In genomic region chr13:75365724-75366173, GRCh38 we compare ENCODE assay signal across 8 cellular contexts.
A peak's percentile ranks its signal among the peaks of the same experiment; 100 is the strongest.
DNase-seq lines count a peak whose midpoint lies in the region; ATAC-seq, FAIRE-seq and TF ChIP-seq lines count a peak whose summit lies in the region.

No MANE protein-coding gene starts in this region.

- no peaks in the 10 kb centered on the region for H3K36me3 ChIP-seq in gastroesophageal sphincter

- TF ChIP-seq EP300 in gastroesophageal sphincter (IDR thresholded peaks at IDR 0.05), result no peak

- no peaks in the 10 kb centered on the region for H3K27me3 ChIP-seq in gastroesophageal sphincter

- in situ Hi-C loops in astrocyte of the spinal cord (cut with HindIII; ENCODE audit: low sequenced_read_pairs), result no loop called here

- H3K27ac ChIP-seq in gastroesophageal sphincter, result peak overlapping the region in 1 of 4 donors; percentile 13

- peaks cover 0 to 3% (median 0%) of the 10 kb centered on the region in 5 donors for H3K27me3 Mint-ChIP-seq in naive thymus-derived CD8-positive, alpha-beta T cell

- no peaks in the 10 kb centered on the region for H3K36me3 Mint-ChIP-seq in naive thymus-derived CD8-positive, alpha-beta T cell

- FAIRE-seq in GM18507 (lab: Jason Lieb, UNC), result peak; percentile 94

- ATAC-seq in GM21737 (IDR thresholded peaks at IDR 0.05; ENCODE audit: unreplicated experiment) (peak; percentile 85), gastroesophageal sphincter (no peak)
- no peak for ATAC-seq in naive thymus-derived CD8-positive, alpha-beta T cell

- DNase-seq in GM18507 (ENCODE audit: extremely low spot score, insufficient read length, low read depth), result no peak
- peak; percentile 30 to 54 for DNase-seq in Kasumi-1 (lab: John Stamatoyannopoulos, UW)
- DNase-seq in astrocyte of the spinal cord (ENCODE audit: low read depth, low spot score), result peak; percentile 84
- DNase-seq in pons (ENCODE audit: low spot score), result peak; percentile 42
- DNase-seq in SHP77 treated with DMSO at 0.1 percent for 48 hours (lab: John Stamatoyannopoulos, UW), result no peak
- DNase-seq in naive thymus-derived CD8-positive, alpha-beta T cell, result no peak

- no peak overlapping the region for H3K27ac Mint-ChIP-seq in naive thymus-derived CD8-positive, alpha-beta T cell

- H3K4me1 ChIP-seq in gastroesophageal sphincter, result peaks cover 5 to 54% (median 6%) of the 10 kb centered on the region in 3 donors

- H3K9me3 Mint-ChIP-seq in naive thymus-derived CD8-positive, alpha-beta T cell, result no peaks in the 10 kb centered on the region

- no peak for TF ChIP-seq POLR2A in gastroesophageal sphincter (IDR thresholded peaks at IDR 0.05)

- TF ChIP-seq CTCF in astrocyte of the spinal cord (IDR thresholded peaks at IDR 0.05; ENCODE audit: low read depth, low read length) (no peak), gastroesophageal sphincter (IDR thresholded peaks at IDR 0.05) (peak in 1 of 4 experiments; percentile 28)

- H3K4me1 Mint-ChIP-seq in naive thymus-derived CD8-positive, alpha-beta T cell, result peaks cover 0 to 15% (median under 1%) of the 10 kb centered on the region in 4 donors

- peak overlapping the region; percentile 8 for H3K4me3 ChIP-seq in astrocyte of the spinal cord (ENCODE audit: low read depth, low read length)
- H3K4me3 ChIP-seq in gastroesophageal sphincter, result no peak overlapping the region

- no peaks in the 10 kb centered on the region for H3K9me3 ChIP-seq in gastroesophageal sphincter

- peak overlapping the region in 1 of 10 donors; percentile 30 for H3K4me3 Mint-ChIP-seq in naive thymus-derived CD8-positive, alpha-beta T cell

- WGBS in gastroesophageal sphincter (ENCODE audit: low coverage in 1 of 2), 2 donors, result 64 to 66% methylated on average over 5 of the region's 5 CpGs

- POLR2A ChIA-PET in naive thymus-derived CD8-positive, alpha-beta T cell (lab: Charles Lee), result no interaction called here

Comparison
In these comparisons a context has a peak if more than half of its experiments do, and no peak if none do; other contexts are left out.
1. DNase-seq: peak in Kasumi-1 (2 of 2), astrocyte of the spinal cord (single experiment) and pons (single experiment); none in GM18507 (single experiment), SHP77 treated with DMSO at 0.1 percent for 48 hours (single experiment) and naive thymus-derived CD8-positive, alpha-beta T cell (0 of 10).